ENCODE assay signal across 5 cellular contexts in the genomic region with DNA sequence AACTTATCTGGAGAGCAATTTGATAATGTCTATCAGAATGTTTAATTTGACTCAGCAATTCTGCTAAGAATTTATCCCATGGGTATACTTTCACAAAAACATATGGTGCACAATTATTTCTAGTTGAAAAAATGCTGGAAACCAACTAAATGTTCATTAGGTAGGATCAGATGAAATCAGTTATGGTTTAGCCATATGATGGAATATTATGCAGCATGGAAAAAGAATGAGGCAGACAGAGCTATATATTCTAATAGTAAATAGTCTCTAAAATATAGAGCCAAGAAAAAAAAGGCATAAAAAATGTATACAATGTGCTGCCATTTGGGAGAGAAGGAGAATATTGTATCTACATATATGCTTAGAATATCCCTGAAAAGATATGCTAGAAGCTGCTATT.
"Had no signal": no experiment of that assay in that cellular context is flagged by ENCODE, and none has a peak within 500 bp of the region (broad histone marks: within the 10 kb centered on the region; RNA-seq: fewer than 3 reads in every experiment).

No MANE protein-coding gene starts in this region.

- H3K4me3 ChIP-seq: GM23338 had no signal

- H3K9me3 Mint-ChIP-seq: GM23338, H9, HFFc6 had no signal

- H3K4me3 Mint-ChIP-seq: GM23338, H9, HFFc6 had no signal

- H3K27ac Mint-ChIP-seq: HFFc6 had no signal

- DNase-seq: H9, HCEC 1CT, HFFc6, IMR-90 had no signal
